ENCODE assay signal across 8 cellular contexts in the genomic region with DNA sequence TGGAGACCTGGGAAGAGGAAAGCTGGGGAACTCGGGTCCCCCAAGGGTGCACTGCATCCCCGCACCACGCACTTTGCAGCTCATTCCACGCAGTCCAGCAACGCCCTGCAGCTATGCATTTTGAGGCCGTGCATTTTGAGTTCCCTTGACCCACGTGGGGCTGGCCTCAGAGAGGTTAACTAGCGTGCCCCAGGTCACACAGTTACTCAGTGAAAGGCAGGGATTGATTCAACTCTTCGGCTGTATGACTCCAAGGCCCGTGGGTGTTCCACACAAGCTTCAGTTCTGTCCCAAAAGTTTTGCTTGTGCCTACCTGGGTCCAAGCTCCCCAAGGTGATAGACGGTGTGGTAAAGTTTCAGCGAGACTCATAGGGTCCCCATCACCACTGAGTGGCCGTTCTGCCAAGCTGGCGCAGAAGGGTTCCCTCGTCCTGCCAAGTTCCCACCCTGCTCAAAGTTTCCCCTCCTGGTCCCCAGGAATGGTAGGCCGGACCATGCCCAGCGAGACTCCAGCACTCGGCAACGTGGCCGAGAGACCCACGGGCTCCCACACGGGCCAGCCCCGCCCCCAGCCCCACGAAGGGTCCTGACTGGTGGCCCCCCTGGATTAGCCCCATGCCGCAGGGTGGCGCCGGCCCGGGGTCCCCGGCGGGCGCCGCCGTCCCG. TPM values are rescaled to one million over a fixed set of nuclear protein-coding genes. Genes with fewer than 3 reads are reported as not detected.
A peak's percentile ranks its signal among the peaks of the same experiment; 100 is the strongest.
DNase-seq lines count a peak whose midpoint lies in the region; ATAC-seq, FAIRE-seq and TF ChIP-seq lines count a peak whose summit lies in the region.

No MANE protein-coding gene starts in this region.

- FAIRE-seq in HTR-8/SVneo (lab: Jason Lieb, UNC) = no peak

- H3F3A ChIP-seq in SU-DHL-6 (ENCODE audit: insufficient read depth) = no peaks in the 10 kb centered on the region

- H3K9me2 ChIP-seq in SU-DHL-6 (replicated peaks; ENCODE audit: insufficient read depth, low read length) = no peaks in the 10 kb centered on the region

- H3K9me3 ChIP-seq in HAP-1 (no peaks in the 10 kb centered on the region), SU-DHL-6 (ENCODE audit: insufficient read depth, low read length) (no peaks in the 10 kb centered on the region), psoas muscle (no peaks in the 10 kb centered on the region)

- DNase-seq in HAP-1 (ENCODE audit: low spot score in 2 of 2) = peak; percentile 29 to 35
- DNase-seq in fibroblast of pulmonary artery (ENCODE audit: low read depth) = no peak
- peak; percentile 51 to 68 for DNase-seq in psoas muscle
- no peak for DNase-seq in NCI-H2107 (lab: John Stamatoyannopoulos, UW)
- DNase-seq in stimulated activated naive CD4-positive, alpha-beta T cell treated with Interleukin-2 at 50 U/mL for 16 hours (lab: John Stamatoyannopoulos, UW) = no peak
- no peak for DNase-seq in HTR-8/SVneo (ENCODE audit: insufficient read length, low spot score)

- TF ChIP-seq CTCF in SU-DHL-6 (IDR thresholded peaks at IDR 0.05; ENCODE audit: insufficient read depth, low read length, poor library complexity, severe bottlenecking) (no peak), fibroblast of pulmonary artery (IDR thresholded peaks at IDR 0.05; ENCODE audit: low read length, missing control alignments) (no peak), psoas muscle (IDR thresholded peaks at IDR 0.05) (no peak)

- H3K4me3 ChIP-seq in HAP-1 (peak overlapping the region; percentile 50), SU-DHL-6 (ENCODE audit: insufficient read depth, low read length, poor library complexity, severe bottlenecking) (no peak overlapping the region), fibroblast of pulmonary artery (replicated peaks; ENCODE audit: low read depth, low read length) (peak overlapping the region; percentile 65), psoas muscle (peak overlapping the region; percentile 82)

- no peak overlapping the region for H3K27ac ChIP-seq in SU-DHL-6 (ENCODE audit: low read depth, low read length)
- H3K27ac ChIP-seq in psoas muscle = peak overlapping the region; percentile 82

- in situ Hi-C loops in HAP-1 (cut with MboI; ENCODE audit: low sequenced_read_pairs) = no loop called here

- intact Hi-C loops in psoas muscle (cut with DNase I) = loop anchor here in 1 of 2 donors (5.0 kb wide), 1 partner anchor 34 kb away; no protein-coding TSS in a partner anchor

- 11 to 13% (median 11%) methylated on average over 23 to 34 of the region's 34 CpGs for WGBS in psoas muscle, 3 donors

- no peaks in the 10 kb centered on the region for H3K27me3 ChIP-seq in HAP-1 (ENCODE audit: low read depth)
- no peaks in the 10 kb centered on the region for H3K27me3 ChIP-seq in SU-DHL-6 (ENCODE audit: low read length)
- no peaks in the 10 kb centered on the region for H3K27me3 ChIP-seq in psoas muscle (ENCODE audit: insufficient read depth in 3 of 3, low read length in 2 of 3)

- no peaks in the 10 kb centered on the region for H3K79me2 ChIP-seq in SU-DHL-6 (ENCODE audit: insufficient read depth, low read length)

- H3K4me2 ChIP-seq in SU-DHL-6 (ENCODE audit: low read depth, low read length, poor library complexity, severe bottlenecking) = peak overlapping the region; percentile 13

- no peak overlapping the region for H2AFZ ChIP-seq in SU-DHL-6 (ENCODE audit: low read depth, low read length, severe bottlenecking)

- no peak overlapping the region for H3K9ac ChIP-seq in SU-DHL-6 (ENCODE audit: low read length)

- ATAC-seq in psoas muscle (no peak), GM19395 (IDR thresholded peaks at IDR 0.05; ENCODE audit: unreplicated experiment) (no peak)

- H3K4me1 ChIP-seq in HAP-1 = peaks cover 15% of the 10 kb centered on the region
- H3K4me1 ChIP-seq in psoas muscle = peaks cover 59% of the 10 kb centered on the region

- H4K20me1 ChIP-seq in SU-DHL-6 (ENCODE audit: low read depth, low read length) = no peaks in the 10 kb centered on the region

- H3K36me3 ChIP-seq in HAP-1 (replicated peaks) = no peaks in the 10 kb centered on the region
- H3K36me3 ChIP-seq in SU-DHL-6 (ENCODE audit: low read length) = no peaks in the 10 kb centered on the region
- no peaks in the 10 kb centered on the region for H3K36me3 ChIP-seq in psoas muscle (ENCODE audit: insufficient read depth in 1 of 2, low read depth in 1 of 2)

RNA-seq across cellular contexts. Expression of gene HSPG2, which starts 0.6 kb away (rescaled TPM):
- 100 to 1,000 TPM; 102 to 168 (median 135) TPM for total RNA-seq in psoas muscle
- 10 to 100 TPM; 24.5 to 74.8 (median 43.8) TPM for polyA plus RNA-seq in psoas muscle

RNA-seq across cellular contexts. Expression of gene CELA3B, which starts 40.3 kb away (rescaled TPM):
- total RNA-seq in psoas muscle = 1 to 10 TPM in 1 of 4 donors, under 1 TPM in 1, not detected in 2; 0.42 to 1.7 TPM
- under 1 TPM; 0.09 to 0.64 (median 0.24) TPM for polyA plus RNA-seq in psoas muscle

Comparison
In these comparisons a context has a peak if more than half of its experiments do, and no peak if none do; other contexts are left out.
1. DNase-seq: peak in HAP-1 (2 of 2) and psoas muscle (2 of 2); none in fibroblast of pulmonary artery (single experiment), NCI-H2107 (single experiment), stimulated activated naive CD4-positive, alpha-beta T cell treated with Interleukin-2 at 50 U/mL for 16 hours (single experiment) and HTR-8/SVneo (single experiment).